Comparison of ENCODE assay signal across 12 cellular contexts in the genomic region with DNA sequence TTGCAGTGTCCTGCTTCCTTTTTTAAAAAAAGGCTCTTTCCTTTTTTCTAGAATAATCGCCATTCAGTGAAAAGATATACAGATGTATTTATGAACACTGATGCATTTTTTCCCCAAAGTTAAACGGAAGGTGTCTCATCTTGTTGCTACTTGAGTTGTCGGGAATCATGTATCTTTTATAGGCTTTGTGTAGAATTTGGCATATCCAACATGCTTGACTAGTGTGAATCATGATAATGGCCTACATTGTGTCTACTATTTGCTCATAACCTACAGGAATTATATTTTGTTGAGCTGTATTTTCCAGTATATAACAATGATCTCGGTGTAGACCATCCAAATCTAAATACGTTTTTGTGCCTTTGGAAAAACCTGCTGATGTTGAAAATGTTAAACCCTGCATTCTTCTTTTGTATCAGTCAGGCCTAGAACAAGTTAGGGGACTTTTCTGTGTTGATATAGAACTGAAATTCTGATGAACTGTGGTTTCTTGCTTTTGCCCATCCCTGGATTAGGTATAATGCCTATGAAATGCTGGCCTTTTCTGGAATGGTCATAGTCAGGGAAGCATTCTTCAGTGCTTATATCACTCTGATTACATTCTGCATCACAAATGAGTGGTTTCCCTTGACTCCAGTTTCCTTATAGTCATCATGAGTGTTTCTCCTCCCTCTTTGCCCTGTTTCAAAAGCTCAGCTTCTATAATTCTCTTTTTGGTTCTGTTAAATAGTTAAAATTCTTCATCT. TPM values are rescaled to one million over a fixed set of nuclear protein-coding genes. Genes with fewer than 3 reads are reported as not detected.
DNase-seq lines count a peak whose midpoint lies in the region; ATAC-seq, FAIRE-seq and TF ChIP-seq lines count a peak whose summit lies in the region.
"Had no signal": no experiment of that assay in that cellular context is flagged by ENCODE, and none has a peak within 500 bp of the region (broad histone marks: within the 10 kb centered on the region; RNA-seq: fewer than 3 reads in every experiment).

No MANE protein-coding gene starts in this region.

- CTCF ChIA-PET in A549 (lab: Yijun Ruan, JAX) = interaction anchor here (0.6 to 1.5 kb wide), 2 partner anchors 309 to 354 kb away, joined by 4 read pairs; no protein-coding TSS in a partner anchor
- CTCF ChIA-PET in WTC11 (lab: Charles Lee) = no interaction called here

- POLR2A ChIA-PET in A549 (lab: Yijun Ruan, JAX) (interaction anchor here (1.0 to 1.9 kb wide), 2 partner anchors 10 to 12 kb away, joined by 5 to 8 read pairs; a partner anchor contains a TSS), WTC11 (lab: Charles Lee) (no interaction called here)

- FAIRE-seq in A549 (lab: Jason Lieb, UNC) = peak; percentile 80
- FAIRE-seq: pancreas had no signal

- H3K4me2 ChIP-seq in A549 = peak overlapping the region; percentile 46

- TF ChIP-seq RAD21 in A549 (conservative IDR thresholded peaks at IDR 0.05 in 1 of 2, IDR thresholded peaks at IDR 0.05 in 1 of 2) = no peak

- H3K4me3 ChIP-seq in A549 = no peak overlapping the region
- H3K4me3 ChIP-seq in HFF-Myc (replicated peaks; ENCODE audit: low read depth, low read length) = no peak overlapping the region
- H3K4me3 ChIP-seq in foreskin fibroblast (ENCODE audit: low read depth in 1 of 2, low read length in 2 of 2) = no peak overlapping the region
- H3K4me3 ChIP-seq: pancreas had no signal

- H3K9me3 ChIP-seq in A549 = no peaks in the 10 kb centered on the region
- H3K9me3 ChIP-seq: pancreas had no signal

- DNase-seq in A549 (ENCODE audit: low read depth in 1 of 2, low spot score in 1 of 2) (peak; percentile 46 to 79), HFF-Myc (ENCODE audit: extremely low read depth, low read depth) (peak; percentile 32), WTC11 (ENCODE audit: low spot score) (no peak), foreskin fibroblast (peak; percentile 84 to 91), NCI-H2107 treated with DMSO at 0.1 percent for 48 hours (lab: John Stamatoyannopoulos, UW; ENCODE audit: unreplicated experiment) (no peak), osteocyte (ENCODE audit: extremely low spot score, unreplicated experiment) (no peak)
- DNase-seq in effector CD8-positive, alpha-beta T cell (lab: John Stamatoyannopoulos, UW) = no peak
- DNase-seq: activated naive CD4-positive, alpha-beta T cell; pancreas; RPMI8226 had no signal

- TF ChIP-seq CTCF in A549 (IDR thresholded peaks at IDR 0.05) (no peak), HFF-Myc (IDR thresholded peaks at IDR 0.05; ENCODE audit: low read depth, low read length, missing control alignments) (no peak), WTC11 (IDR thresholded peaks at IDR 0.05) (no peak), foreskin fibroblast (IDR thresholded peaks at IDR 0.05; ENCODE audit: low read depth, low read length) (no peak), osteocyte (IDR thresholded peaks at IDR 0.05) (no peak)

- H3K27me3 Mint-ChIP-seq in WTC11 (ENCODE audit: low read depth) = no peaks in the 10 kb centered on the region
- no peaks in the 10 kb centered on the region for H3K27me3 Mint-ChIP-seq in osteocyte (ENCODE audit: unreplicated experiment)

- TF ChIP-seq EP300 in A549 (IDR thresholded peaks at IDR 0.05) = 0 out of 5 replicates have a peak, but pooled peaks of 1 of the 2 experiments have one; percentile 12

- H3K4me1 Mint-ChIP-seq in WTC11 (peaks cover 51% of the 10 kb centered on the region), osteocyte (ENCODE audit: unreplicated experiment) (peaks cover 15% of the 10 kb centered on the region)

- ATAC-seq in A549 (peak; percentile 94 to 95), WTC11 (no peak), GM18861 (IDR thresholded peaks at IDR 0.05; ENCODE audit: unreplicated experiment) (no peak)

- peaks cover 31% of the 10 kb centered on the region for H3K4me1 ChIP-seq in A549

- H3K36me3 Mint-ChIP-seq in WTC11 (no peaks in the 10 kb centered on the region), osteocyte (ENCODE audit: unreplicated experiment) (no peaks in the 10 kb centered on the region)

- H3K27ac Mint-ChIP-seq in WTC11 = peak overlapping the region; percentile 14; the same call in 1 of the 2 replicates
- no peak overlapping the region for H3K27ac Mint-ChIP-seq in osteocyte (ENCODE audit: unreplicated experiment)

- WGBS in A549 (ENCODE audit: missing lambda C conversion rate) = 19% methylated on average over 5 of the region's 5 CpGs

- H3K27ac ChIP-seq in A549 = peak overlapping the region; percentile 6 to 79; a peak in 5 of 6 replicates
- H3K27ac ChIP-seq: HL-60, pancreas had no signal

- no peak for TF ChIP-seq POLR2A in A549 (IDR thresholded peaks at IDR 0.05; ENCODE audit: low read length)

- H3K4me3 Mint-ChIP-seq in WTC11 (no peak overlapping the region), osteocyte (ENCODE audit: unreplicated experiment) (no peak overlapping the region)

- H3K9me3 Mint-ChIP-seq in WTC11 (no peaks in the 10 kb centered on the region), osteocyte (ENCODE audit: unreplicated experiment) (no peaks in the 10 kb centered on the region)

TF ChIP-seq in A549, 52 proteins besides CTCF, POLR2A, EP300 and RAD21:
- no peak for TF ChIP-seq FOSL2 (IDR thresholded peaks at IDR 0.05)
- peak; percentile 71 for TF ChIP-seq FOSL2 (CRISPR knock-in tag; IDR thresholded peaks at IDR 0.05)
- no peak for TF ChIP-seq KDM1A (IDR thresholded peaks at IDR 0.05; ENCODE audit: low read depth)
- TF ChIP-seq MAFK (IDR thresholded peaks at IDR 0.05; ENCODE audit: partially characterized antibody) = peak; percentile 13

TF ChIP-seq in WTC11, 78 proteins besides CTCF, POLR2A, EP300 and RAD21:
- TF ChIP-seq, protein P1, sequence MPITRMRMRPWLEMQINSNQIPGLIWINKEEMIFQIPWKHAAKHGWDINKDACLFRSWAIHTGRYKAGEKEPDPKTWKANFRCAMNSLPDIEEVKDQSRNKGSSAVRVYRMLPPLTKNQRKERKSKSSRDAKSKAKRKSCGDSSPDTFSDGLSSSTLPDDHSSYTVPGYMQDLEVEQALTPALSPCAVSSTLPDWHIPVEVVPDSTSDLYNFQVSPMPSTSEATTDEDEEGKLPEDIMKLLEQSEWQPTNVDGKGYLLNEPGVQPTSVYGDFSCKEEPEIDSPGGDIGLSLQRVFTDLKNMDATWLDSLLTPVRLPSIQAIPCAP (CRISPR knock-in tag; IDR thresholded peaks at IDR 0.05) = no peak
TF ChIP-seq in WTC11: peak in this region for 0.

RNA-seq across cellular contexts. Expression of a gene that starts 10.8 kb away (rescaled TPM):
- polyA plus RNA-seq in A549 (2011; rRNA removed) (16.6 and 23.1 TPM in 2 replicates), A549 (2017; fragmentation: RNase III; extraction: RNeasy Plus Mini Kit Qiagen cat#74134 plus additional on column Dnase treatment) (13.5 to 19.9 TPM (median 15.1 TPM) in 3 replicates)
- 5.0 and 5.5 TPM in 2 replicates for polyA plus RNA-seq in A549 (2012; cell fraction: cytosol; rRNA removed)
- 2.3 and 3.6 TPM in 2 replicates for polyA plus RNA-seq in A549 (2012; cell fraction: nucleus; rRNA removed)
- polyA minus RNA-seq in A549 (2011; rRNA and poly(A)+ RNA removed) = 11.6 and 13.8 TPM in 2 replicates
- total RNA-seq in WTC11 (2021) (11.1 to 16.2 TPM (median 13.6 TPM) in 3 replicates), osteocyte (5.5 and 6.4 TPM in 2 replicates)

Comparison
In these comparisons a context has a peak if more than half of its experiments do, and no peak if none do; other contexts are left out.
1. ATAC-seq: peak in A549 (2 of 2); none in WTC11 (single experiment) and GM18861 (single experiment).
2. DNase-seq: peak in A549 (2 of 2), HFF-Myc (single experiment) and foreskin fibroblast (2 of 2); none in WTC11 (single experiment), NCI-H2107 treated with DMSO at 0.1 percent for 48 hours (single experiment), osteocyte (single experiment) and effector CD8-positive, alpha-beta T cell (single experiment).